1 cellular context compared by ENCODE assay signal in the genomic region with DNA sequence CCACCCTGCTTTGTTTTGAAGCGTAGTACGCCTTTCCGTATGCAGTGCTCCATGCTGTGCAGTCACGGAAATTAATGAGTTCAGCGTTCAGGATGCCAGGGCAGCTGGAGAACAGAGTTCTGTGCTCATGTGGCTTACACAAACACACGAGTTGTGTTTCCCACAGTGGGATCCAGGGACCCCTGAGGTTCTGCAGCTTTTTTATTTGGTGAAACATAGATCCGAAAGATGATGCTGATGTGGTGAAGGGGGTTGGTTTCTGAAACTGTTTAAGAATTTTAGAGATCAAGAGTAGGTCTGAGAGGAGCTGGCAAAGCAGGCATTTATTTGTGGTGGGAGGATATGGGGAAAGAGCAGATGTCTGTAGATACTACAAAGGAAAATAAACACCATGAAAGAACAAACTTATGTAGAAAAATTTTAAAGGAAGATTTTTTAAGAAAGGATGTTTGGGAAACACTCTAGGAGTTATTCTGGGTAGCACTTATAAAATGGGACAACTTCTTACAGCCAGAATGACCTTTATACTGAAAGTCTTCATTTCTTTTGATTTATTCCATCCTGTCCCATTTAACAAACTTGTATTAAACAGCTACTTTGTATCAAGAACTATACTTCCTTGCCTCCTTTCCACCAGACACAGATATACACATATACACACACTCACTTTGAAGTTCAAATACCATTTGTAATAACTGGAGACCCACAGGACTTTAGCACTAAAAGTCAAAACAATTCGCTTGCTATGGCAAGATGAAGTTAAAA.
TF ChIP-seq lines count a peak whose summit lies in the region.

No MANE protein-coding gene starts in this region.

TF ChIP-seq in endothelial cell of umbilical vein, 7 proteins besides CTCF, POLR2A, EP300 and RAD21:
- TF ChIP-seq GATA2 (IDR thresholded peaks at IDR 0.05; ENCODE audit: insufficient read depth, insufficient read length, low read depth, low read length) = no peak
TF ChIP-seq in endothelial cell of umbilical vein: peak in this region for 0.
